16 cellular contexts compared by ENCODE assay signal in genomic region chr6:106094261-106094963, GRCh38. TPM values are rescaled to one million over a fixed set of nuclear protein-coding genes. Genes with fewer than 3 reads are reported as not detected.
DNase-seq lines count a peak whose midpoint lies in the region; ATAC-seq, FAIRE-seq and TF ChIP-seq lines count a peak whose summit lies in the region.
"Had no signal": no experiment of that assay in that cellular context is flagged by ENCODE, and none has a peak within 500 bp of the region (broad histone marks: within the 10 kb centered on the region; RNA-seq: fewer than 3 reads in every experiment).

No MANE protein-coding gene starts in this region.

- H3K4me3 Mint-ChIP-seq in IgD-negative memory B cell = peak overlapping the region; percentile 16 to 69 (median 40)
- H3K4me3 Mint-ChIP-seq: H9, neural crest cell had no signal

- TF ChIP-seq CTCF in astrocyte of the spinal cord (IDR thresholded peaks at IDR 0.05; ENCODE audit: low read depth, low read length) = no peak

- 71 to 82% (median 80%) methylated on average over 7 of the region's 7 CpGs for WGBS in small intestine, 3 donors

- no peak for FAIRE-seq in small intestine (lab: Jason Lieb, UNC)

- peak overlapping the region; percentile 41 to 78 for H3K27ac ChIP-seq in small intestine (ENCODE audit: low read depth in 1 of 2, low read length in 1 of 2)
- H3K27ac ChIP-seq: left lung, sigmoid colon had no signal

- peak; percentile 6 to 11 for ATAC-seq in activated CD4-positive, CD25-positive, alpha-beta regulatory T cell treated with anti-CD3 and anti-CD28 coated beads, Interleukin-2, amount 50 U/mL, for 24 hours
- no peak for ATAC-seq in GM18867 (IDR thresholded peaks at IDR 0.05; ENCODE audit: unreplicated experiment)
- ATAC-seq: left lung had no signal

- no peaks in the 10 kb centered on the region for H3K27me3 Mint-ChIP-seq in IgD-negative memory B cell

- H3K4me1 ChIP-seq in small intestine (ENCODE audit: control insufficient read depth in 2 of 2, insufficient read depth in 1 of 2, low read depth in 1 of 2, low read length in 1 of 2) = no peaks in the 10 kb centered on the region

- H3K27me3 ChIP-seq in small intestine (ENCODE audit: control insufficient read depth in 2 of 2, insufficient read depth in 2 of 2, low read length in 2 of 2) = no peaks in the 10 kb centered on the region

- in situ Hi-C loops in astrocyte of the spinal cord (cut with HindIII; ENCODE audit: low sequenced_read_pairs) = no loop called here

- no peak for DNase-seq in activated CD4-positive, CD25-positive, alpha-beta regulatory T cell treated with anti-CD3 and anti-CD28 coated beads, Interleukin-2, amount 50 U/mL, for 72 hours
- DNase-seq in astrocyte of the spinal cord (ENCODE audit: low read depth, low spot score) (peak; percentile 22), small intestine (no peak), kidney tubule cell (ENCODE audit: low spot score) (no peak), NCI-H2081 treated with DMSO at 0.1 percent for 48 hours (lab: John Stamatoyannopoulos, UW) (no peak)
- DNase-seq: Caco-2, H9, Karpas-422, left lung, NCI-H1436, NCI-H524, sigmoid colon had no signal

- peaks cover 48 to 57% (median 54%) of the 10 kb centered on the region in 3 donors for H3K4me1 Mint-ChIP-seq in IgD-negative memory B cell

- no peaks in the 10 kb centered on the region for H3K9me3 Mint-ChIP-seq in IgD-negative memory B cell
- H3K9me3 Mint-ChIP-seq: H9, neural crest cell had no signal

- H3K4me3 ChIP-seq in astrocyte of the spinal cord (ENCODE audit: low read depth, low read length) (no peak overlapping the region), small intestine (ENCODE audit: low read depth in 1 of 2, low read length in 2 of 2) (no peak overlapping the region)
- H3K4me3 ChIP-seq: left lung, sigmoid colon had no signal

- peaks cover 0 to 8% of the 10 kb centered on the region in 2 donors for H3K36me3 ChIP-seq in small intestine (ENCODE audit: control insufficient read depth in 2 of 2, insufficient read depth in 2 of 2, low read length in 2 of 2)
- H3K36me3 ChIP-seq: sigmoid colon had no signal

- no peaks in the 10 kb centered on the region for H3K9me3 ChIP-seq in small intestine (ENCODE audit: control insufficient read depth, low read depth)
- H3K9me3 ChIP-seq: Caco-2, left lung, sigmoid colon had no signal

- H3K36me3 Mint-ChIP-seq in IgD-negative memory B cell = no peaks in the 10 kb centered on the region

- H3K27ac Mint-ChIP-seq in IgD-negative memory B cell = peak overlapping the region; percentile 18 to 61 (median 47)
- H3K27ac Mint-ChIP-seq: H9 had no signal

RNA-seq across cellular contexts. Expression of gene PRDM1, which starts 8.3 kb away (rescaled TPM):
- polyA plus RNA-seq in IgD-negative memory B cell (11.0 TPM), small intestine (1 to 10 TPM in 2 of 3 donors, under 1 TPM in 1; 0.67 to 3.2 (median 2.3) TPM)
